ENCODE assay signal across 34 cellular contexts in the genomic region with DNA sequence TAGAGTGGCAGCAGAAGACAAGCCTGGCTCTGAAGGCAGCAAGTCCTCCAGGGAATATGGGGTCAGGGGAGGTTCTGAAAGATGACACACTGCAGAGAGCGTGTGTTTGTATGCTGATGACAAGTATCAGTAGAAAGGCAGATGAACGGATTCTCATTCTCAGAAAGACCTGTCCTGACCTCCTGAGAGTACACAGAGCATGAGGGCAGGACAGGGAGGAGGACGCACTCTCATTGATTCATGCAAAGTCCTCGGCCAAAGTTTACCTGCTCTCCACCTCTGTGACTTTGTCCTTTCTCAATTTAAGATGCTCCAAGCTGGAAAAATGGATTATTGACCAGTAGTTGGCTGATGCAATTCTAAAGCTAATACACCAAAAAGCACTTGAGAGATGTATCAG.
"Had no signal": no experiment of that assay in that cellular context is flagged by ENCODE, and none has a peak within 500 bp of the region (broad histone marks: within the 10 kb centered on the region; RNA-seq: fewer than 3 reads in every experiment).

No MANE protein-coding gene starts in this region.

- H3K4me3 Mint-ChIP-seq: activated CD4-positive, alpha-beta memory T cell treated with anti-CD3 and anti-CD28 coated beads for 36 hours; activated CD4-positive, alpha-beta T cell treated with anti-CD3 and anti-CD28 coated beads, Interleukin-2, amount 10 ng/mL, durations not matched to agents 24 days and 14 days; activated T-cell treated with anti-CD3 and anti-CD28 coated beads, Interleukin-2, amount 50 U/mL, for 4 hours; activated T-helper 17 cell treated with anti-CD3 and anti-CD28 coated beads, Interleukin-2, amount 50 U/mL, for 72 hours; effector memory CD8-positive, alpha-beta T cell; nephron; stimulated activated memory B cell treated with anti-CD40 and anti-IgM and Interleukin-4, amounts not matched to agents 10 μg/mL and 1 μg/mL and 100 μg/mL, for 72 hours; stimulated activated naive CD8-positive, alpha-beta T cell treated with anti-CD3 and anti-CD28 coated beads, Interleukin-15, amount 100 ng/mL, for 72 hours; T-helper 1 cell treated with Interleukin-12 subunit alpha and Interleukin-12 subunit beta and Interleukin-4 antibody, amounts not matched to agents 30 μg/mL and 1 μg/mL, for 36 hours had no signal

- H3K4me3 ChIP-seq: heart right ventricle, left lung, pancreas, prostate gland, sigmoid colon, upper lobe of left lung, vagina had no signal

- FAIRE-seq: astrocyte, pancreas, small intestine, TTC549 had no signal

- H3K27ac ChIP-seq: foreskin keratinocyte, heart right ventricle, left lung, neutrophil, pancreas, prostate gland, sigmoid colon, upper lobe of left lung, vagina, WERI-Rb-1 had no signal

- H3K9me3 ChIP-seq: neutrophil, pancreas, prostate gland had no signal

- ATAC-seq: activated T-cell treated with anti-CD3 and anti-CD28 coated beads, Interleukin-2, amount 50 U/mL, for 4 hours; activated T-helper 17 cell treated with anti-CD3 and anti-CD28 coated beads, Interleukin-2, amount 50 U/mL, for 72 hours; effector memory CD8-positive, alpha-beta T cell; foreskin keratinocyte; heart right ventricle; left lung; pancreas; stimulated activated memory B cell treated with anti-CD40 and anti-IgM and Interleukin-4, amounts not matched to agents 10 μg/mL and 1 μg/mL and 100 μg/mL, for 72 hours; stimulated activated naive CD8-positive, alpha-beta T cell treated with anti-CD3 and anti-CD28 coated beads, Interleukin-15, amount 100 ng/mL, for 72 hours had no signal

- DNase-seq: activated CD4-positive, alpha-beta memory T cell treated with anti-CD3 and anti-CD28 coated beads for 36 hours; activated CD4-positive, alpha-beta T cell treated with anti-CD3 and anti-CD28 coated beads, Interleukin-2, amount 10 ng/mL, durations not matched to agents 24 days and 14 days; activated CD4-positive, CD25-positive, alpha-beta regulatory T cell treated with anti-CD3 and anti-CD28 coated beads, Interleukin-2, amount 50 U/mL, for 72 hours; activated gamma-delta T cell treated with Interleukin-2 at 50 U/mL for 16 hours; activated naive CD4-positive, alpha-beta T cell treated with anti-CD3 and anti-CD28 coated beads, Interleukin-2, amount 50 U/mL, for 16 hours; activated T-cell treated with anti-CD3 and anti-CD28 coated beads, Interleukin-2, amount 50 U/mL, for 4 hours; amniotic stem cell; caudate nucleus; cortex of kidney; effector memory CD8-positive, alpha-beta T cell; erythroblast; foreskin keratinocyte; heart right ventricle; kidney glomerular epithelial cell; left lung; pancreas; retina; sigmoid colon; small intestine; stimulated activated CD4-positive, alpha-beta T cell treated with anti-CD3 and anti-CD28 coated beads, Interleukin-4, amount 100 ng/mL, for 24 hours; stimulated activated naive CD8-positive, alpha-beta T cell treated with anti-CD3 and anti-CD28 coated beads, Interleukin-15, amount 100 ng/mL, for 72 hours; substantia nigra; T-helper 9 cell; WERI-Rb-1 had no signal

- H3K27me3 Mint-ChIP-seq: activated CD4-positive, alpha-beta memory T cell treated with anti-CD3 and anti-CD28 coated beads for 36 hours; activated T-helper 17 cell treated with anti-CD3 and anti-CD28 coated beads, Interleukin-2, amount 50 U/mL, for 72 hours; effector memory CD8-positive, alpha-beta T cell; stimulated activated memory B cell treated with anti-CD40 and anti-IgM and Interleukin-4, amounts not matched to agents 10 μg/mL and 1 μg/mL and 100 μg/mL, for 72 hours had no signal

- H3K4me1 ChIP-seq: foreskin keratinocyte, heart right ventricle, left lung, pancreas, prostate gland, sigmoid colon, upper lobe of left lung, vagina had no signal

- H3K9me3 Mint-ChIP-seq: effector memory CD8-positive, alpha-beta T cell had no signal

- H3K27ac Mint-ChIP-seq: activated CD4-positive, alpha-beta memory T cell treated with anti-CD3 and anti-CD28 coated beads for 36 hours; activated CD4-positive, alpha-beta T cell treated with anti-CD3 and anti-CD28 coated beads, Interleukin-2, amount 10 ng/mL, durations not matched to agents 24 days and 14 days; activated T-helper 17 cell treated with anti-CD3 and anti-CD28 coated beads, Interleukin-2, amount 50 U/mL, for 72 hours; effector memory CD8-positive, alpha-beta T cell; nephron; stimulated activated memory B cell treated with anti-CD40 and anti-IgM and Interleukin-4, amounts not matched to agents 10 μg/mL and 1 μg/mL and 100 μg/mL, for 72 hours; stimulated activated naive CD8-positive, alpha-beta T cell treated with anti-CD3 and anti-CD28 coated beads, Interleukin-15, amount 100 ng/mL, for 72 hours; T-helper 1 cell treated with Interleukin-12 subunit alpha and Interleukin-12 subunit beta and Interleukin-4 antibody, amounts not matched to agents 30 μg/mL and 1 μg/mL, for 36 hours had no signal

- H3K4me1 Mint-ChIP-seq: activated CD4-positive, alpha-beta T cell treated with anti-CD3 and anti-CD28 coated beads, Interleukin-2, amount 10 ng/mL, durations not matched to agents 24 days and 14 days; activated T-helper 17 cell treated with anti-CD3 and anti-CD28 coated beads, Interleukin-2, amount 50 U/mL, for 72 hours; nephron; stimulated activated memory B cell treated with anti-CD40 and anti-IgM and Interleukin-4, amounts not matched to agents 10 μg/mL and 1 μg/mL and 100 μg/mL, for 72 hours; stimulated activated naive CD8-positive, alpha-beta T cell treated with anti-CD3 and anti-CD28 coated beads, Interleukin-15, amount 100 ng/mL, for 72 hours had no signal

- H3K36me3 ChIP-seq: heart right ventricle, left lung, neutrophil, pancreas, prostate gland, sigmoid colon, upper lobe of left lung, vagina, WERI-Rb-1 had no signal

- H3K27me3 ChIP-seq: foreskin keratinocyte, left lung, neutrophil, pancreas, sigmoid colon, upper lobe of left lung, vagina had no signal
